In genomic region chr1:228354390-228355320, GRCh38 we compare ENCODE assay signal across 17 cellular contexts. TPM values are rescaled to one million over a fixed set of nuclear protein-coding genes. Genes with fewer than 3 reads are reported as not detected.
DNase-seq lines count a peak whose midpoint lies in the region; ATAC-seq, FAIRE-seq and TF ChIP-seq lines count a peak whose summit lies in the region.
"Had no signal": no experiment of that assay in that cellular context is flagged by ENCODE, and none has a peak within 500 bp of the region (broad histone marks: within the 10 kb centered on the region; RNA-seq: fewer than 3 reads in every experiment).

No MANE protein-coding gene starts in this region.

- WGBS in heart right ventricle, 2 donors = 78 to 80% methylated on average over 19 of the region's 19 CpGs
- 31% methylated on average over 19 of the region's 19 CpGs for WGBS in K562 (ENCODE audit: insufficient coverage, low coverage, missing lambda C conversion rate)

- H3K9me3 ChIP-seq in heart right ventricle (no peaks in the 10 kb centered on the region), HEK293 (ENCODE audit: control insufficient read depth, insufficient read depth, low read depth, low read length) (no peaks in the 10 kb centered on the region), K562 (replicated peaks; ENCODE audit: control insufficient read depth, insufficient read depth, low read depth, low read length) (no peaks in the 10 kb centered on the region)
- H3K9me3 ChIP-seq: MG63 had no signal

- no peaks in the 10 kb centered on the region for H3K79me2 ChIP-seq in K562 (ENCODE audit: control insufficient read depth, insufficient read depth, low read length)

- no peak overlapping the region for H3K4me3 ChIP-seq in heart right ventricle
- no peak overlapping the region for H3K4me3 ChIP-seq in HEK293 (ENCODE audit: low read depth, low read length)
- H3K4me3 ChIP-seq in K562 = no peak overlapping the region
- H3K4me3 ChIP-seq: GM23338, MG63 had no signal

- no peak for TF ChIP-seq EP300 in K562 (IDR thresholded peaks at IDR 0.05; ENCODE audit: low read length)

- ATAC-seq in Right ventricle myocardium inferior = no peak
- ATAC-seq in heart right ventricle = no peak
- peak; percentile 46 for ATAC-seq in K562
- no peak for ATAC-seq in stimulated activated memory B cell treated with anti-CD40 and anti-IgM and Interleukin-4, amounts not matched to agents 10 μg/mL and 1 μg/mL and 100 μg/mL, for 72 hours
- ATAC-seq: GM23338 had no signal

- peak overlapping the region; percentile 25 for H3K27ac Mint-ChIP-seq in nephron progenitor cell
- H3K27ac Mint-ChIP-seq in stimulated activated memory B cell treated with anti-CD40 and anti-IgM and Interleukin-4, amounts not matched to agents 10 μg/mL and 1 μg/mL and 100 μg/mL, for 72 hours = no peak overlapping the region
- H3K27ac Mint-ChIP-seq: GM23338 had no signal

- peaks cover 24% of the 10 kb centered on the region for H3K36me3 Mint-ChIP-seq in nephron progenitor cell (ENCODE audit: low read depth)
- no peaks in the 10 kb centered on the region for H3K36me3 Mint-ChIP-seq in stimulated activated memory B cell treated with anti-CD40 and anti-IgM and Interleukin-4, amounts not matched to agents 10 μg/mL and 1 μg/mL and 100 μg/mL, for 72 hours

- H3K4me1 Mint-ChIP-seq in nephron progenitor cell = peaks cover 7% of the 10 kb centered on the region
- no peaks in the 10 kb centered on the region for H3K4me1 Mint-ChIP-seq in stimulated activated memory B cell treated with anti-CD40 and anti-IgM and Interleukin-4, amounts not matched to agents 10 μg/mL and 1 μg/mL and 100 μg/mL, for 72 hours
- H3K4me1 Mint-ChIP-seq: GM23338 had no signal

- POLR2A ChIA-PET in HEK293 (lab: Yijun Ruan, JAX) = interaction anchor here (0.9 kb wide), 1 partner anchor 104 kb away, joined by 3 read pairs; a partner anchor contains a TSS
- POLR2A ChIA-PET in K562 (lab: Yijun Ruan, JAX) = interaction anchor here (0.5 to 1.9 kb wide), 8 partner anchors 10 to 1848 kb away, joined by 3 to 4 read pairs (median 4); no protein-coding TSS in a partner anchor

- intact Hi-C loops in Right ventricle myocardium inferior (cut with DNase I) = no loop called here
- intact Hi-C loops in heart right ventricle (cut with DNase I) = no loop called here
- intact Hi-C loops in K562 (cut with micrococcal nuclease) = loop anchor here (5.0 kb wide), 1 partner anchor 98 kb away; no protein-coding TSS in a partner anchor
- intact Hi-C loops in posterior vena cava (cut with DNase I) = no loop called here

- peaks cover 0 to 79% (median 0%) of the 10 kb centered on the region in 9 donors for H3K36me3 ChIP-seq in heart right ventricle
- H3K36me3 ChIP-seq in HEK293 (ENCODE audit: control insufficient read depth in 2 of 2, insufficient read depth in 1 of 2, low read length in 2 of 2) = no peaks in the 10 kb centered on the region
- H3K36me3 ChIP-seq in K562 (ENCODE audit: control insufficient read depth, insufficient read depth, low read length) = no peaks in the 10 kb centered on the region
- H3K36me3 ChIP-seq: MG63 had no signal

- H2AFZ ChIP-seq in K562 (ENCODE audit: low read depth, low read length) = no peak overlapping the region
- H2AFZ ChIP-seq: GM23338 had no signal

- no peaks in the 10 kb centered on the region for H3K9me3 Mint-ChIP-seq in nephron progenitor cell
- H3K9me3 Mint-ChIP-seq in stimulated activated memory B cell treated with anti-CD40 and anti-IgM and Interleukin-4, amounts not matched to agents 10 μg/mL and 1 μg/mL and 100 μg/mL, for 72 hours = no peaks in the 10 kb centered on the region
- H3K9me3 Mint-ChIP-seq: GM23338 had no signal

- peaks cover 0 to 22% (median 0%) of the 10 kb centered on the region in 9 donors for H3K4me1 ChIP-seq in heart right ventricle
- no peaks in the 10 kb centered on the region for H3K4me1 ChIP-seq in HEK293 (ENCODE audit: control insufficient read depth, insufficient read depth, low read length)
- H3K4me1 ChIP-seq in K562 (replicated peaks in 1 of 2; ENCODE audit: control insufficient read depth in 2 of 2, insufficient read depth in 2 of 2, low read length in 2 of 2) = peaks cover 0 to 47% of the 10 kb centered on the region in 2 experiments; a peak in 3 of 5 replicates

- BruUV-seq in K562 (replicated peaks; lab: Mats Ljungman, UMichigan) = no TSS peak

- H3K27me3 Mint-ChIP-seq in nephron progenitor cell (ENCODE audit: low read depth, poor library complexity) = peaks cover 3% of the 10 kb centered on the region
- H3K27me3 Mint-ChIP-seq in stimulated activated memory B cell treated with anti-CD40 and anti-IgM and Interleukin-4, amounts not matched to agents 10 μg/mL and 1 μg/mL and 100 μg/mL, for 72 hours = no peaks in the 10 kb centered on the region

- no peak for TF ChIP-seq RAD21 in K562 (CRISPR knock-in tag; conservative IDR thresholded peaks at IDR 0.05 in 1 of 2, IDR thresholded peaks at IDR 0.05 in 1 of 2)

- FAIRE-seq in K562 (lab: Jason Lieb, UNC) = no peak

- DNase-seq in Right ventricle myocardium inferior (ENCODE audit: missing footprints) (peak; percentile 53), heart right ventricle (no peak), K562 (ENCODE audit: extremely low read depth in 1 of 4, low spot score in 3 of 4) (no peak), nephron progenitor cell (no peak), posterior vena cava (ENCODE audit: low spot score) (no peak), HK-2 (ENCODE audit: unreplicated experiment) (no peak)
- DNase-seq: DMS79 treated with DMSO at 0.1 percent for 48 hours, GF-D8, MG63, NCI-H1105, NCI-H2029 treated with DMSO at 0.1 percent for 48 hours, NCI-H524 treated with DMSO at 0.1 percent for 48 hours, SHP77 treated with DMSO at 0.1 percent for 48 hours had no signal

- TF ChIP-seq POLR2A in K562 (conservative IDR thresholded peaks at IDR 0.05) = no peak

- no peak overlapping the region for H3K9ac ChIP-seq in K562 (ENCODE audit: insufficient read depth in 1 of 2, low read depth in 2 of 2, low read length in 2 of 2)
- H3K9ac ChIP-seq: KMS-11 had no signal

- H4K20me1 ChIP-seq in K562 (replicated peaks; ENCODE audit: control insufficient read depth, insufficient read depth, low read length) = no peaks in the 10 kb centered on the region

- in situ Hi-C loops in K562 (cut with MboI) = no loop called here

- H3K27ac ChIP-seq in heart right ventricle (no peak overlapping the region), HEK293 (ENCODE audit: extremely low read depth, low read depth, low read length) (no peak overlapping the region), K562 (ENCODE audit: extremely low read depth, low read depth, low read length) (no peak overlapping the region)
- H3K27ac ChIP-seq: KMS-11 had no signal

- H3K4me3 Mint-ChIP-seq in nephron progenitor cell = no peak overlapping the region
- H3K4me3 Mint-ChIP-seq in stimulated activated memory B cell treated with anti-CD40 and anti-IgM and Interleukin-4, amounts not matched to agents 10 μg/mL and 1 μg/mL and 100 μg/mL, for 72 hours = no peak overlapping the region
- H3K4me3 Mint-ChIP-seq: GM23338 had no signal

- TF ChIP-seq CTCF in heart right ventricle (IDR thresholded peaks at IDR 0.05) (no peak), HEK293 (tag by site-specific recombination; IDR thresholded peaks at IDR 0.05) (no peak), K562 (IDR thresholded peaks at IDR 0.05 in 2 of 3, conservative IDR thresholded peaks at IDR 0.05 in 1 of 3; ENCODE audit: insufficient read depth in 2 of 3, low read depth in 1 of 3, low read length in 3 of 3) (no peak), nephron progenitor cell (IDR thresholded peaks at IDR 0.05) (no peak)

- no peak overlapping the region for H3K4me2 ChIP-seq in K562 (ENCODE audit: insufficient read depth, low read length)
- H3K4me2 ChIP-seq: GM23338, KMS-11 had no signal

- H3K27me3 ChIP-seq in heart right ventricle (no peaks in the 10 kb centered on the region), K562 (ENCODE audit: control insufficient read depth in 2 of 2, insufficient read depth in 2 of 2, low read length in 2 of 2) (peaks cover 0 to 14% of the 10 kb centered on the region in 2 experiments; a peak in 1 of 5 replicates)
- H3K27me3 ChIP-seq: MG63 had no signal

- no peaks in the 10 kb centered on the region for H3K9me1 ChIP-seq in K562 (ENCODE audit: control insufficient read depth, insufficient read depth, low read length)

- CTCF ChIA-PET in HEK293 (lab: Yijun Ruan, JAX) (interaction anchor here (0.6 to 0.9 kb wide), 2 partner anchors 34 to 117 kb away, joined by 4 to 5 read pairs; no protein-coding TSS in a partner anchor), K562 (lab: Yijun Ruan, JAX; ENCODE audit: low intra/inter-chr PET ratio) (no interaction called here)

TF ChIP-seq in HEK293, 187 proteins besides CTCF, POLR2A, EP300 and RAD21 (continues in another document):
- TF ChIP-seq ZNF433 (tag by site-specific recombination; IDR thresholded peaks at IDR 0.05; ENCODE audit: low read depth) (no peak), ZNF138 (tag by site-specific recombination; IDR thresholded peaks at IDR 0.05; ENCODE audit: borderline replicate concordance) (no peak), EGR2 (tag by site-specific recombination; IDR thresholded peaks at IDR 0.05; ENCODE audit: low read depth) (peak; percentile 61; the same call in 1 of the 2 replicates)

TF ChIP-seq in K562, 482 proteins besides CTCF, POLR2A, EP300 and RAD21 (continues in another document):
- TF ChIP-seq NR2C2 (CRISPR knock-in tag; IDR thresholded peaks at IDR 0.05) = no peak
- TF ChIP-seq NR2C2 (tag; IDR thresholded peaks at IDR 0.05) = no peak

RNA-seq across cellular contexts. Expression of gene TRIM11, which starts 52.0 kb away (rescaled TPM):
- total RNA-seq in Right ventricle myocardium inferior = 7.7 TPM
- 10 to 100 TPM in 1 of 10 donors, 1 to 10 TPM in 9; 5.2 to 11.2 (median 6.9) TPM for total RNA-seq in heart right ventricle
- polyA plus RNA-seq in heart right ventricle = 1 to 10 TPM; 7.1 to 8.8 TPM
- 106 and 219 TPM in 2 replicates for total RNA-seq in K562 (2011; cell fraction: chromatin; rRNA removed; ENCODE audit: low replicate concordance)
- 114 and 116 TPM in 2 replicates for total RNA-seq in K562 (2011; cell fraction: nucleolus; rRNA removed)
- 107 and 126 TPM in 2 replicates for total RNA-seq in K562 (2011; cell fraction: nucleoplasm; rRNA removed)
- 45.1 and 49.1 TPM in 2 replicates for total RNA-seq in K562 (2014; rRNA removed)
- 14.8 and 18.0 TPM in 2 replicates for total RNA-seq in K562 (2014; rRNA removed; fragmentation: Illumina TruSeq; extraction: Trizol)
- total RNA-seq in K562 (2015; rRNA removed; fragmentation: Illumina TruSeq; extraction: Trizol) = 29.7 and 29.8 TPM in 2 replicates
- 64.3 and 66.8 TPM in 2 replicates for total RNA-seq in K562 (2021)
- 17.5 and 26.5 TPM in 2 replicates for polyA plus RNA-seq in K562 (2011; rRNA removed)
- polyA plus RNA-seq in K562 (2011; cell fraction: cytosol; rRNA removed) = 15.7 and 25.5 TPM in 2 replicates
- 67.6 and 116 TPM in 2 replicates for polyA plus RNA-seq in K562 (2011; cell fraction: nucleus; rRNA removed)
- 33.4 and 43.7 TPM in 2 replicates for polyA plus RNA-seq in K562 (2012)
- 33.7 and 35.0 TPM in 2 replicates for polyA plus RNA-seq in K562 (2014; fragmentation: Illumina TruSeq; extraction: Trizol)
- polyA plus RNA-seq in K562 (2014; fragmentation: Nextera tagmentation; extraction: Ambion mirVana) = 1 to 10 TPM; 3.6 to 3.8 TPM
- 34.4 and 43.0 TPM in 2 replicates for polyA plus RNA-seq in K562 (2014; rRNA removed)
- 24.4 and 25.6 TPM in 2 replicates for polyA minus RNA-seq in K562 (2011; rRNA and poly(A)+ RNA removed)
- polyA minus RNA-seq in K562 (2011; cell fraction: cytosol; rRNA and poly(A)+ RNA removed) = 22.2 and 23.9 TPM in 2 replicates
- polyA minus RNA-seq in K562 (2011; cell fraction: nucleus; rRNA and poly(A)+ RNA removed) = 42.0 and 46.8 TPM in 2 replicates
- total RNA-seq in posterior vena cava = 10 to 100 TPM; 12.7 to 13.3 TPM
